Comparison of ENCODE assay signal across 1 cellular context in genomic region chr18:48835745-48836191, GRCh38.
TF ChIP-seq lines count a peak whose summit lies in the region.

No MANE protein-coding gene starts in this region.

TF ChIP-seq in IMR-90, 13 proteins besides CTCF, POLR2A, EP300 and RAD21:
- TF ChIP-seq NFE2L2 (IDR thresholded peaks at IDR 0.05; ENCODE audit: low read depth, low read length) = no peak
- no peak for TF ChIP-seq CHD1 (IDR thresholded peaks at IDR 0.05; ENCODE audit: low read depth, low read length)
- TF ChIP-seq RCOR1 (IDR thresholded peaks at IDR 0.05; ENCODE audit: insufficient replicate concordance, low read length) = no peak
- no peak for TF ChIP-seq ELK1 (IDR thresholded peaks at IDR 0.05; ENCODE audit: borderline replicate concordance, low read depth, low read length)
- no peak for TF ChIP-seq CEBPB (IDR thresholded peaks at IDR 0.05; ENCODE audit: low read depth, low read length)
- TF ChIP-seq MAFK (IDR thresholded peaks at IDR 0.05; ENCODE audit: low read depth, low read length) = no peak
- no peak for TF ChIP-seq MAZ (IDR thresholded peaks at IDR 0.05; ENCODE audit: borderline replicate concordance, low read depth, low read length)
- TF ChIP-seq, protein P1, sequence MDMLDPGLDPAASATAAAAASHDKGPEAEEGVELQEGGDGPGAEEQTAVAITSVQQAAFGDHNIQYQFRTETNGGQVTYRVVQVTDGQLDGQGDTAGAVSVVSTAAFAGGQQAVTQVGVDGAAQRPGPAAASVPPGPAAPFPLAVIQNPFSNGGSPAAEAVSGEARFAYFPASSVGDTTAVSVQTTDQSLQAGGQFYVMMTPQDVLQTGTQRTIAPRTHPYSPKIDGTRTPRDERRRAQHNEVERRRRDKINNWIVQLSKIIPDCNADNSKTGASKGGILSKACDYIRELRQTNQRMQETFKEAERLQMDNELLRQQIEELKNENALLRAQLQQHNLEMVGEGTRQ (IDR thresholded peaks at IDR 0.05; ENCODE audit: low read depth, low read length) = no peak
- no peak for TF ChIP-seq FOS (IDR thresholded peaks at IDR 0.05; ENCODE audit: low read depth, low read length)
- no peak for TF ChIP-seq BHLHE40 (IDR thresholded peaks at IDR 0.05; ENCODE audit: low read depth, low read length)
- no peak for TF ChIP-seq MXI1 (IDR thresholded peaks at IDR 0.05; ENCODE audit: borderline replicate concordance, low read depth, low read length)
- TF ChIP-seq SMC3 (IDR thresholded peaks at IDR 0.05; ENCODE audit: low read depth, low read length) = no peak
- TF ChIP-seq RFX5 (IDR thresholded peaks at IDR 0.05; ENCODE audit: low read depth, low read length) = no peak
